Comparison of ENCODE assay signal across 20 cellular contexts in genomic region chr21:42567181-42567560, GRCh38. TPM values are rescaled to one million over a fixed set of nuclear protein-coding genes. Genes with fewer than 3 reads are reported as not detected.
DNase-seq lines count a peak whose midpoint lies in the region; ATAC-seq, FAIRE-seq and TF ChIP-seq lines count a peak whose summit lies in the region.
"Had no signal": no experiment of that assay in that cellular context is flagged by ENCODE, and none has a peak within 500 bp of the region (broad histone marks: within the 10 kb centered on the region; RNA-seq: fewer than 3 reads in every experiment).

No MANE protein-coding gene starts in this region.

- H3K4me3 Mint-ChIP-seq in activated CD4-positive, alpha-beta memory T cell treated with anti-CD3 and anti-CD28 coated beads for 36 hours = no peak overlapping the region
- no peak overlapping the region for H3K4me3 Mint-ChIP-seq in activated CD4-positive, alpha-beta memory T cell treated with anti-CD3 and anti-CD28 coated beads, Interleukin-2, amount 10 ng/mL, durations not matched to agents 7 days and 5 days
- H3K4me3 Mint-ChIP-seq: CD14-positive monocyte had no signal

- 98% methylated on average over 11 of the region's 11 CpGs for WGBS in suprapubic skin

- intact Hi-C loops in activated CD4-positive, alpha-beta memory T cell treated with anti-CD3 and anti-CD28 coated beads for 36 hours (cut with micrococcal nuclease) = no loop called here
- intact Hi-C loops in kidney (cut with DNase I) = no loop called here

- no peak overlapping the region for H3K27ac Mint-ChIP-seq in activated CD4-positive, alpha-beta memory T cell treated with anti-CD3 and anti-CD28 coated beads for 36 hours
- no peak overlapping the region for H3K27ac Mint-ChIP-seq in activated CD4-positive, alpha-beta memory T cell treated with anti-CD3 and anti-CD28 coated beads, Interleukin-2, amount 10 ng/mL, durations not matched to agents 7 days and 5 days

- no peak overlapping the region for H3K27ac ChIP-seq in Peyer's patch
- H3K27ac ChIP-seq in kidney (ENCODE audit: low read depth in 2 of 2, low read length in 2 of 2) = no peak overlapping the region
- no peak overlapping the region for H3K27ac ChIP-seq in suprapubic skin

- no peak overlapping the region for H3K9ac ChIP-seq in kidney (ENCODE audit: low read length in 2 of 2)

- H3K4me1 Mint-ChIP-seq in activated CD4-positive, alpha-beta memory T cell treated with anti-CD3 and anti-CD28 coated beads for 36 hours (ENCODE audit: low read depth) = no peaks in the 10 kb centered on the region
- no peaks in the 10 kb centered on the region for H3K4me1 Mint-ChIP-seq in activated CD4-positive, alpha-beta memory T cell treated with anti-CD3 and anti-CD28 coated beads, Interleukin-2, amount 10 ng/mL, durations not matched to agents 7 days and 5 days

- no peak for ATAC-seq in GM19452 (IDR thresholded peaks at IDR 0.05; ENCODE audit: unreplicated experiment)
- no peak for ATAC-seq in GM21360 (IDR thresholded peaks at IDR 0.05; ENCODE audit: unreplicated experiment)
- ATAC-seq: HCT116 had no signal

- H3K36me3 Mint-ChIP-seq in activated CD4-positive, alpha-beta memory T cell treated with anti-CD3 and anti-CD28 coated beads for 36 hours = peaks cover 31% of the 10 kb centered on the region
- no peaks in the 10 kb centered on the region for H3K36me3 Mint-ChIP-seq in activated CD4-positive, alpha-beta memory T cell treated with anti-CD3 and anti-CD28 coated beads, Interleukin-2, amount 10 ng/mL, durations not matched to agents 7 days and 5 days (ENCODE audit: low read depth)

- H3K27me3 ChIP-seq in Peyer's patch (no peaks in the 10 kb centered on the region), suprapubic skin (no peaks in the 10 kb centered on the region)

- H3K4me3 ChIP-seq in Peyer's patch (no peak overlapping the region), kidney (ENCODE audit: low read length in 2 of 2) (no peak overlapping the region), suprapubic skin (no peak overlapping the region)

- FAIRE-seq in kidney (lab: Jason Lieb, UNC) = no peak
- FAIRE-seq: HTR-8/SVneo had no signal

- TF ChIP-seq CTCF in Peyer's patch (IDR thresholded peaks at IDR 0.05) (no peak), kidney (IDR thresholded peaks at IDR 0.05; ENCODE audit: borderline replicate concordance, extremely low read depth, insufficient read depth) (no peak), suprapubic skin (IDR thresholded peaks at IDR 0.05) (no peak)

- H3K27me3 Mint-ChIP-seq in activated CD4-positive, alpha-beta memory T cell treated with anti-CD3 and anti-CD28 coated beads for 36 hours = no peaks in the 10 kb centered on the region
- H3K27me3 Mint-ChIP-seq in activated CD4-positive, alpha-beta memory T cell treated with anti-CD3 and anti-CD28 coated beads, Interleukin-2, amount 10 ng/mL, durations not matched to agents 7 days and 5 days = no peaks in the 10 kb centered on the region

- H3K9me3 Mint-ChIP-seq in activated CD4-positive, alpha-beta memory T cell treated with anti-CD3 and anti-CD28 coated beads for 36 hours = no peaks in the 10 kb centered on the region
- H3K9me3 Mint-ChIP-seq in activated CD4-positive, alpha-beta memory T cell treated with anti-CD3 and anti-CD28 coated beads, Interleukin-2, amount 10 ng/mL, durations not matched to agents 7 days and 5 days = no peaks in the 10 kb centered on the region

- H3K9me3 ChIP-seq in Peyer's patch (no peaks in the 10 kb centered on the region), kidney (ENCODE audit: control insufficient read depth in 1 of 2, low read length in 2 of 2) (no peaks in the 10 kb centered on the region), suprapubic skin (no peaks in the 10 kb centered on the region)

- peaks cover 0 to 94% (median 0%) of the 10 kb centered on the region in 3 donors for H3K36me3 ChIP-seq in Peyer's patch
- H3K36me3 ChIP-seq in kidney (ENCODE audit: control insufficient read depth in 1 of 2, insufficient read depth in 2 of 2, low read length in 2 of 2) = no peaks in the 10 kb centered on the region
- peaks cover 63% of the 10 kb centered on the region for H3K36me3 ChIP-seq in suprapubic skin

- H3K4me1 ChIP-seq in Peyer's patch (no peaks in the 10 kb centered on the region), kidney (ENCODE audit: control insufficient read depth in 1 of 2, insufficient read depth in 1 of 2, low read depth in 1 of 2, low read length in 2 of 2) (peaks cover 2 to 3% of the 10 kb centered on the region in 2 donors), suprapubic skin (no peaks in the 10 kb centered on the region)

- DNase-seq in activated CD4-positive, alpha-beta memory T cell treated with anti-CD3 and anti-CD28 coated beads for 36 hours = peak; percentile 3
- DNase-seq in activated CD4-positive, alpha-beta memory T cell treated with anti-CD3 and anti-CD28 coated beads, Interleukin-2, amount 10 ng/mL, durations not matched to agents 7 days and 5 days = no peak
- DNase-seq in Peyer's patch (peak; percentile 12 to 29 (median 28)), kidney (peak; percentile 56), suprapubic skin (ENCODE audit: low spot score in 2 of 2) (peak; percentile 28 to 61)
- DNase-seq in stimulated activated CD8-positive, alpha-beta memory T cell treated with anti-CD3 and anti-CD28 coated beads, Interleukin-4, amount 100 ng/mL, for 48 hours = no peak
- DNase-seq: 8988T, GOT3, IMR-90, NCI-H1417, NCI-H187, NCI-H2107, NCI-H2227 treated with DMSO at 0.1 percent for 48 hours, NCI-H524, NCI-H82 had no signal

- TF ChIP-seq EP300 in suprapubic skin (IDR thresholded peaks at IDR 0.05) = no peak

- POLR2A ChIA-PET in activated CD4-positive, alpha-beta memory T cell treated with anti-CD3 and anti-CD28 coated beads for 36 hours (lab: Charles Lee) = no interaction called here
- POLR2A ChIA-PET in activated CD4-positive, alpha-beta memory T cell treated with anti-CD3 and anti-CD28 coated beads, Interleukin-2, amount 10 ng/mL, durations not matched to agents 7 days and 5 days (lab: Charles Lee) = no interaction called here

- CTCF ChIA-PET in activated CD4-positive, alpha-beta memory T cell treated with anti-CD3 and anti-CD28 coated beads for 36 hours (lab: Charles Lee) = no interaction called here
- CTCF ChIA-PET in activated CD4-positive, alpha-beta memory T cell treated with anti-CD3 and anti-CD28 coated beads, Interleukin-2, amount 10 ng/mL, durations not matched to agents 7 days and 5 days (lab: Charles Lee) = no interaction called here

- TF ChIP-seq POLR2A in Peyer's patch (IDR thresholded peaks at IDR 0.05) (no peak), suprapubic skin (IDR thresholded peaks at IDR 0.05) (no peak)

RNA-seq across cellular contexts. Expression of gene SLC37A1, which starts 53.5 kb away (rescaled TPM):
- total RNA-seq in activated CD4-positive, alpha-beta memory T cell treated with anti-CD3 and anti-CD28 coated beads for 36 hours = 10 to 100 TPM; 21.1 to 21.2 TPM
- 10 to 100 TPM; 12.7 to 13.3 TPM for total RNA-seq in activated CD4-positive, alpha-beta memory T cell treated with anti-CD3 and anti-CD28 coated beads, Interleukin-2, amount 10 ng/mL, durations not matched to agents 7 days and 5 days
- total RNA-seq in Peyer's patch (100 to 1,000 TPM in 3 of 4 donors, 10 to 100 TPM in 1; 66.0 to 249 (median 195) TPM), kidney (21.8 TPM), suprapubic skin (10 to 100 TPM; 10.2 to 23.1 (median 19.6) TPM)
- 3.4 TPM for polyA plus RNA-seq in kidney (ENCODE audit: insufficient read depth, low read depth, low replicate concordance)

Comparison
In these comparisons a context has a peak if more than half of its experiments do, and no peak if none do; other contexts are left out.
1. DNase-seq: peak in activated CD4-positive, alpha-beta memory T cell treated with anti-CD3 and anti-CD28 coated beads for 36 hours (single experiment), Peyer's patch (3 of 3), kidney (single experiment) and suprapubic skin (2 of 2); none in activated CD4-positive, alpha-beta memory T cell treated with anti-CD3 and anti-CD28 coated beads, Interleukin-2, amount 10 ng/mL, durations not matched to agents 7 days and 5 days (single experiment) and stimulated activated CD8-positive, alpha-beta memory T cell treated with anti-CD3 and anti-CD28 coated beads, Interleukin-4, amount 100 ng/mL, for 48 hours (single experiment).